In genomic region chr1:100988121-100988520, GRCh38 we compare ENCODE assay signal across 18 cellular contexts. TPM values are rescaled to one million over a fixed set of nuclear protein-coding genes. Genes with fewer than 3 reads are reported as not detected.
DNase-seq lines count a peak whose midpoint lies in the region; ATAC-seq and TF ChIP-seq lines count a peak whose summit lies in the region.
"Had no signal": no experiment of that assay in that cellular context is flagged by ENCODE, and none has a peak within 500 bp of the region (broad histone marks: within the 10 kb centered on the region; RNA-seq: fewer than 3 reads in every experiment).

No MANE protein-coding gene starts in this region.

- POLR2A ChIA-PET in CD4-positive, alpha-beta T cell (lab: Charles Lee): interaction anchor here (1.5 kb wide), 1 partner anchor 124 kb away, joined by 5 read pairs; no protein-coding TSS in a partner anchor
- POLR2A ChIA-PET in IMR-90 (lab: Charles Lee; ENCODE audit: unreplicated experiment): no interaction called here

- no peak for TF ChIP-seq CTCF in CD4-positive, alpha-beta T cell (IDR thresholded peaks at IDR 0.05)
- TF ChIP-seq CTCF in IMR-90 (conservative IDR thresholded peaks at IDR 0.05; ENCODE audit: low read depth, low read length) (no peak), neural progenitor cell (IDR thresholded peaks at IDR 0.05) (no peak), esophagus muscularis mucosa (IDR thresholded peaks at IDR 0.05) (no peak)

- peak overlapping the region; percentile 31; the same call in 1 of the 2 replicates for H2AK5ac ChIP-seq in IMR-90 (ENCODE audit: low read depth, low read length)

- H3K4me2 ChIP-seq in IMR-90 (ENCODE audit: low read depth, low read length) (no peak overlapping the region; the same call in 1 of the 2 replicates), neural progenitor cell (no peak overlapping the region)
- H3K4me2 ChIP-seq: BLaER1 treated with 17β-estradiol and CSF1 and Interleukin-3, amounts not matched to agents 10 nM and 100 nM had no signal

- H2BK120ac ChIP-seq in IMR-90 (ENCODE audit: low read depth, low read length): no peak overlapping the region; the same call in 1 of the 2 replicates

- no peaks in the 10 kb centered on the region for H3F3A ChIP-seq in neural progenitor cell (ENCODE audit: low read depth)

- no peak for TF ChIP-seq EP300 in esophagus muscularis mucosa (IDR thresholded peaks at IDR 0.05)

- H3K27ac ChIP-seq in CD4-positive, alpha-beta T cell (ENCODE audit: low read depth, low read length): no peak overlapping the region
- peak overlapping the region; percentile 97; the same call in 1 of the 2 replicates for H3K27ac ChIP-seq in IMR-90 (ENCODE audit: insufficient read depth, low read length)
- peak overlapping the region; percentile 33 for H3K27ac ChIP-seq in neural progenitor cell
- H3K27ac ChIP-seq in esophagus muscularis mucosa (replicated peaks in 1 of 4): peak overlapping the region in 1 of 4 donors; percentile 64
- H3K27ac ChIP-seq: BLaER1 treated with 17β-estradiol and CSF1 and Interleukin-3, amounts not matched to agents 10 nM and 100 nM; SJCRH30 had no signal

- no peak for TF ChIP-seq POLR2A in IMR-90 (IDR thresholded peaks at IDR 0.05; ENCODE audit: low read depth, low read length)
- TF ChIP-seq POLR2A in esophagus muscularis mucosa (IDR thresholded peaks at IDR 0.05; ENCODE audit: low read depth): no peak

- H3K4me1 ChIP-seq in IMR-90 (ENCODE audit: control insufficient read depth, insufficient read depth, low read length) (peaks cover 8% of the 10 kb centered on the region), neural progenitor cell (no peaks in the 10 kb centered on the region), esophagus muscularis mucosa (peaks cover 6 to 24% (median 20%) of the 10 kb centered on the region in 4 donors)

- no CpG with 5 or more reads among the region's 3 CpGs for WGBS in IMR-90 (ENCODE audit: extremely low coverage in 2 of 2, insufficient read length in 1 of 2), 2 experiments
- 69% methylated on average over 3 of the region's 3 CpGs for WGBS in esophagus muscularis mucosa

- H3K79me1 ChIP-seq in IMR-90 (ENCODE audit: low read depth in 1 of 2, low read length in 2 of 2): peaks cover 0 to 6% of the 10 kb centered on the region in 2 experiments; a peak in 2 of 4 replicates

- 0 out of 2 replicates have a peak overlapping the region, but pooled peaks have one; percentile 9 for H2BK20ac ChIP-seq in IMR-90 (ENCODE audit: low read depth, low read length)

- H3K36me3 ChIP-seq in IMR-90 (ENCODE audit: control insufficient read depth, insufficient read depth, low read length) (no peaks in the 10 kb centered on the region), neural progenitor cell (no peaks in the 10 kb centered on the region), esophagus muscularis mucosa (peaks cover 0 to 5% (median 0%) of the 10 kb centered on the region in 4 donors)

- H3K4me3 Mint-ChIP-seq in CD4-positive, alpha-beta T cell: no peak overlapping the region
- H3K4me3 Mint-ChIP-seq in neural progenitor cell: no peak overlapping the region
- no peak overlapping the region for H3K4me3 Mint-ChIP-seq in T-helper 2 cell treated with Interferon-gamma antibody and Interleukin-4, amounts not matched to agents 5 μg/mL and 100 μg/mL, for 36 hours
- H3K4me3 Mint-ChIP-seq: CD8-positive, alpha-beta memory T cell had no signal

- H3K9me3 ChIP-seq in CD4-positive, alpha-beta T cell (ENCODE audit: control insufficient read depth, low read length): no peaks in the 10 kb centered on the region
- H3K9me3 ChIP-seq in IMR-90 (ENCODE audit: control insufficient read depth, insufficient read depth, low read length) (no peaks in the 10 kb centered on the region), neural progenitor cell (ENCODE audit: low read depth) (no peaks in the 10 kb centered on the region), esophagus muscularis mucosa (no peaks in the 10 kb centered on the region)
- H3K9me3 ChIP-seq: BLaER1 treated with 17β-estradiol and CSF1 and Interleukin-3, amounts not matched to agents 10 nM and 100 nM; SJCRH30 had no signal

- H4K20me1 ChIP-seq in IMR-90 (ENCODE audit: insufficient read depth, low read length) (peaks cover 10% of the 10 kb centered on the region; the same call in 1 of the 2 replicates), neural progenitor cell (ENCODE audit: low read depth) (no peaks in the 10 kb centered on the region)
- H4K20me1 ChIP-seq: BLaER1 treated with 17β-estradiol and CSF1 and Interleukin-3, amounts not matched to agents 10 nM and 100 nM had no signal

- no peaks in the 10 kb centered on the region for H3K79me2 ChIP-seq in neural progenitor cell (ENCODE audit: low read depth)

- no peak overlapping the region for H2BK15ac ChIP-seq in IMR-90 (ENCODE audit: low read depth, low read length)

- H3K14ac ChIP-seq in IMR-90 (replicated peaks; ENCODE audit: low read depth, low read length): no peak overlapping the region

- H3K27me3 Mint-ChIP-seq in CD4-positive, alpha-beta T cell: no peaks in the 10 kb centered on the region
- H3K27me3 Mint-ChIP-seq in neural progenitor cell (ENCODE audit: insufficient read depth, low read depth): no peaks in the 10 kb centered on the region
- H3K27me3 Mint-ChIP-seq in T-helper 2 cell treated with Interferon-gamma antibody and Interleukin-4, amounts not matched to agents 5 μg/mL and 100 μg/mL, for 36 hours (ENCODE audit: low read depth): no peaks in the 10 kb centered on the region
- H3K27me3 Mint-ChIP-seq: CD8-positive, alpha-beta memory T cell had no signal

- no peak overlapping the region for H3K23ac ChIP-seq in IMR-90 (ENCODE audit: low read depth, low read length)

- ATAC-seq in CD4-positive, alpha-beta T cell (ENCODE audit: poor library complexity): no peak
- peak; percentile 83 for ATAC-seq in IMR-90 (ENCODE audit: low read depth)

- intact Hi-C loops in CD4-positive, alpha-beta T cell (cut with DNase I, micrococcal nuclease): no loop called here
- intact Hi-C loops in IMR-90 (cut with micrococcal nuclease): no loop called here
- intact Hi-C loops in esophagus muscularis mucosa (cut with DNase I): no loop called here

- no TSS peak for BruUV-seq in IMR-90 (replicated peaks; lab: Mats Ljungman, UMichigan)

- dilution Hi-C loops in IMR-90 (cut with HindIII; ENCODE audit: low sequenced_read_pairs, unreplicated experiment): no loop called here

- H3K4ac ChIP-seq in IMR-90 (ENCODE audit: low read depth, low read length): no peak overlapping the region; the same call in 1 of the 2 replicates

- H3K18ac ChIP-seq in IMR-90 (ENCODE audit: low read depth, low read length): peak overlapping the region; percentile 75; the same call in 1 of the 2 replicates

- TF ChIP-seq RAD21 in IMR-90 (IDR thresholded peaks at IDR 0.05; ENCODE audit: low read length): no peak

- in situ Hi-C loops in IMR-90 (cut with MboI; ENCODE audit: low sequenced_read_pairs): no loop called here

- H3K9me1 ChIP-seq in IMR-90 (ENCODE audit: insufficient read depth, low read length): peaks cover 3% of the 10 kb centered on the region; the same call in 1 of the 2 replicates

- H3K4me1 Mint-ChIP-seq in CD4-positive, alpha-beta T cell (ENCODE audit: low read depth): peaks cover 26% of the 10 kb centered on the region
- H3K4me1 Mint-ChIP-seq in neural progenitor cell: no peaks in the 10 kb centered on the region
- peaks cover 10% of the 10 kb centered on the region for H3K4me1 Mint-ChIP-seq in T-helper 2 cell treated with Interferon-gamma antibody and Interleukin-4, amounts not matched to agents 5 μg/mL and 100 μg/mL, for 36 hours (ENCODE audit: low read depth)

- H3K9ac ChIP-seq in IMR-90 (ENCODE audit: low read depth, low read length): no peak overlapping the region; the same call in 1 of the 2 replicates
- no peak overlapping the region for H3K9ac ChIP-seq in neural progenitor cell
- H3K9ac ChIP-seq: BLaER1 treated with 17β-estradiol and CSF1 and Interleukin-3, amounts not matched to agents 10 nM and 100 nM had no signal

- H3K9me3 Mint-ChIP-seq in CD4-positive, alpha-beta T cell: no peaks in the 10 kb centered on the region
- no peaks in the 10 kb centered on the region for H3K9me3 Mint-ChIP-seq in neural progenitor cell
- no peaks in the 10 kb centered on the region for H3K9me3 Mint-ChIP-seq in T-helper 2 cell treated with Interferon-gamma antibody and Interleukin-4, amounts not matched to agents 5 μg/mL and 100 μg/mL, for 36 hours
- H3K9me3 Mint-ChIP-seq: CD8-positive, alpha-beta memory T cell had no signal

- H3K4me3 ChIP-seq in IMR-90 (ENCODE audit: insufficient read depth, low read depth, low read length) (no peak overlapping the region), neural progenitor cell (no peak overlapping the region), esophagus muscularis mucosa (no peak overlapping the region)
- H3K4me3 ChIP-seq: BLaER1 treated with 17β-estradiol and CSF1 and Interleukin-3, amounts not matched to agents 10 nM and 100 nM; SJCRH30 had no signal

- DNase-seq in CD4-positive, alpha-beta T cell: no peak
- DNase-seq in IMR-90: peak; percentile 86
- DNase-seq in iris pigment epithelial cell (ENCODE audit: low read depth): peak; percentile 39
- DNase-seq in neural progenitor cell (ENCODE audit: low spot score): no peak
- DNase-seq in T-helper 2 cell treated with Interferon-gamma antibody and Interleukin-4, amounts not matched to agents 5 μg/mL and 100 μg/mL, for 36 hours (ENCODE audit: low spot score): no peak
- no peak for DNase-seq in esophagus muscularis mucosa (ENCODE audit: extremely low spot score)
- DNase-seq in GOT3 (lab: John Stamatoyannopoulos, UW): no peak
- DNase-seq: Calu3; CD8-positive, alpha-beta memory T cell; DMS153; HCEC 1CT; NCI-H1694; NCI-H2081 treated with DMSO at 0.1 percent for 48 hours; NCI-H446; NCI-H526; OCI-M1; SJCRH30 had no signal

- CTCF ChIA-PET in CD4-positive, alpha-beta T cell (lab: Charles Lee): interaction anchor here (1.7 to 1.9 kb wide), 3 partner anchors 148 to 301 kb away, joined by 4 to 6 read pairs (median 5); no protein-coding TSS in a partner anchor
- CTCF ChIA-PET in IMR-90 (lab: Yijun Ruan, JAX): interaction anchor here (0.6 to 2.1 kb wide), 4 partner anchors 13 to 353 kb away, joined by 3 to 6 read pairs (median 4); no protein-coding TSS in a partner anchor

- no peak overlapping the region for H3K56ac ChIP-seq in IMR-90 (ENCODE audit: extremely low read depth, insufficient read depth, low read length)

- H2AFZ ChIP-seq in IMR-90 (replicated peaks; ENCODE audit: low read length, poor library complexity): no peak overlapping the region
- H2AFZ ChIP-seq in neural progenitor cell (replicated peaks): no peak overlapping the region

- H3K27me3 ChIP-seq in CD4-positive, alpha-beta T cell (ENCODE audit: control insufficient read depth, insufficient read depth, low read length): no peaks in the 10 kb centered on the region
- H3K27me3 ChIP-seq in IMR-90 (ENCODE audit: control insufficient read depth, insufficient read depth, low read length) (no peaks in the 10 kb centered on the region), neural progenitor cell (no peaks in the 10 kb centered on the region), esophagus muscularis mucosa (no peaks in the 10 kb centered on the region)
- H3K27me3 ChIP-seq: BLaER1 treated with 17β-estradiol and CSF1 and Interleukin-3, amounts not matched to agents 10 nM and 100 nM; SJCRH30 had no signal

- peak overlapping the region; percentile 82 for H2BK5ac ChIP-seq in IMR-90 (ENCODE audit: low read depth, low read length, poor library complexity, severe bottlenecking)

- peak overlapping the region; percentile 62; the same call in 1 of the 2 replicates for H4K5ac ChIP-seq in IMR-90 (ENCODE audit: low read depth, low read length)

- no peak overlapping the region for H4K8ac ChIP-seq in IMR-90 (ENCODE audit: low read depth in 2 of 2, low read length in 2 of 2)

- H3K27ac Mint-ChIP-seq in CD4-positive, alpha-beta T cell: peak overlapping the region; percentile 19
- H3K27ac Mint-ChIP-seq in neural progenitor cell: no peak overlapping the region
- H3K27ac Mint-ChIP-seq in T-helper 2 cell treated with Interferon-gamma antibody and Interleukin-4, amounts not matched to agents 5 μg/mL and 100 μg/mL, for 36 hours: no peak overlapping the region

- no peak overlapping the region for H4K91ac ChIP-seq in IMR-90 (ENCODE audit: insufficient read depth, low read depth, low read length)

- no peak overlapping the region for H2AK9ac ChIP-seq in IMR-90 (replicated peaks; ENCODE audit: low read depth, low read length, poor library complexity)

- H3K36me3 Mint-ChIP-seq in CD4-positive, alpha-beta T cell (ENCODE audit: low read depth): peaks cover 92% of the 10 kb centered on the region
- peaks cover 26% of the 10 kb centered on the region for H3K36me3 Mint-ChIP-seq in neural progenitor cell
- H3K36me3 Mint-ChIP-seq in T-helper 2 cell treated with Interferon-gamma antibody and Interleukin-4, amounts not matched to agents 5 μg/mL and 100 μg/mL, for 36 hours (ENCODE audit: low read depth): peaks cover 73% of the 10 kb centered on the region

RNA-seq across cellular contexts. Expression of gene DPH5, which starts 37.5 kb away (rescaled TPM):
- 10 to 100 TPM; 31.3 to 35.4 TPM for total RNA-seq in CD4-positive, alpha-beta T cell
- total RNA-seq in IMR-90 (2012; rRNA removed): 32.3 and 45.5 TPM in 2 replicates
- polyA plus RNA-seq in IMR-90 (2012; rRNA removed): 34.9 and 42.0 TPM in 2 replicates
- polyA plus RNA-seq in IMR-90 (2012; cell fraction: cytosol; rRNA removed): 9.5 and 24.6 TPM in 2 replicates
- polyA plus RNA-seq in IMR-90 (2012; cell fraction: nucleus; rRNA removed; ENCODE audit: low replicate concordance): 3.5 and 26.4 TPM in 2 replicates
- 63.3 and 99.4 TPM in 2 replicates for total RNA-seq in neural progenitor cell (ENCODE audit: low replicate concordance)
- 10 to 100 TPM; 12.5 to 18.1 (median 15.1) TPM for total RNA-seq in esophagus muscularis mucosa

Comparison
In these comparisons a context has a peak if more than half of its experiments do, and no peak if none do; other contexts are left out.
1. DNase-seq: peak in IMR-90 (single experiment) and iris pigment epithelial cell (single experiment); none in CD4-positive, alpha-beta T cell (0 of 10), neural progenitor cell (single experiment), T-helper 2 cell treated with Interferon-gamma antibody and Interleukin-4, amounts not matched to agents 5 μg/mL and 100 μg/mL, for 36 hours (single experiment), esophagus muscularis mucosa (single experiment) and GOT3 (single experiment).